ENCODE assay signal across 15 cellular contexts in the genomic region with DNA sequence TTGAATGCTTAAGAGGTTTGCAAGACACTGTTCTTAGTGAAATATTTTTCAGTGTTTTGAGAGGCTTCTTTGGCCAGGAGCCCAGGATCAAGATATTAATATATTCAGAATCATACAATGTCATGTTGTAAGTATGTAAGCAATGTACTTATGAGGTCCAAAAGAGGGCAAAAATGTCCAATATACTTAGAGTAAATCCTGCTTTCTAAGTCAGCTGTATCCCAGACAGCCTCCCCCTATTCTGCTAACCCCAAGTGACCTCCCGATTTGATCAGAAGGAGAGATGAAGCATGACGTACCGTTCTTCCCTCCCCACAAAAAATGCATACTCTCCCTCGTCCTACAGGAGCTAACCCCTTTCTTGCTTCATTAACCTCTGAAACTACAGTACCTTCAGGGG.
A peak's percentile ranks its signal among the peaks of the same experiment; 100 is the strongest.
DNase-seq lines count a peak whose midpoint lies in the region; ATAC-seq and TF ChIP-seq lines count a peak whose summit lies in the region.
"Had no signal": no experiment of that assay in that cellular context is flagged by ENCODE, and none has a peak within 500 bp of the region (broad histone marks: within the 10 kb centered on the region; RNA-seq: fewer than 3 reads in every experiment).

No MANE protein-coding gene starts in this region.

- H3K9me3 ChIP-seq in gastroesophageal sphincter: no peaks in the 10 kb centered on the region
- H3K9me3 ChIP-seq: SJSA1, thyroid gland had no signal

- no peak for TF ChIP-seq POLR2A in gastroesophageal sphincter (IDR thresholded peaks at IDR 0.05)

- ATAC-seq in SK-N-SH treated with all-trans-retinoic acid at 6 μM for 48 hours (peak; percentile 93), gastroesophageal sphincter (peak; percentile 71), GM21390 (IDR thresholded peaks at IDR 0.05; ENCODE audit: unreplicated experiment) (no peak), HG02642 (IDR thresholded peaks at IDR 0.05; ENCODE audit: poor library complexity, unreplicated experiment) (no peak)
- ATAC-seq: foreskin keratinocyte had no signal

- H3K27ac ChIP-seq in gastroesophageal sphincter (peak overlapping the region; percentile 74 to 78 (median 76)), rectal smooth muscle tissue (ENCODE audit: low read depth, low read length) (peak overlapping the region; percentile 7)
- H3K27ac ChIP-seq: foreskin keratinocyte, SJSA1 had no signal

- TF ChIP-seq CTCF in AG09319 (IDR thresholded peaks at IDR 0.05; ENCODE audit: low read depth, low read length): no peak
- TF ChIP-seq CTCF in gastroesophageal sphincter (IDR thresholded peaks at IDR 0.05): no peak

- peaks cover 0 to 38% (median 8%) of the 10 kb centered on the region in 3 donors for H3K4me1 ChIP-seq in gastroesophageal sphincter
- peaks cover 3% of the 10 kb centered on the region for H3K4me1 ChIP-seq in rectal smooth muscle tissue (ENCODE audit: control insufficient read depth, insufficient read depth, low read length)
- H3K4me1 ChIP-seq: foreskin keratinocyte, SJSA1 had no signal

- H3K36me3 ChIP-seq in gastroesophageal sphincter (peaks cover 0 to 38% of the 10 kb centered on the region in 2 donors), rectal smooth muscle tissue (ENCODE audit: control insufficient read depth, insufficient read depth, low read length) (peaks cover 4% of the 10 kb centered on the region)

- H3K4me3 ChIP-seq in gastroesophageal sphincter (no peak overlapping the region), rectal smooth muscle tissue (ENCODE audit: low read length) (no peak overlapping the region)
- H3K4me3 ChIP-seq: SJSA1, thyroid gland had no signal

- WGBS in gastroesophageal sphincter (ENCODE audit: low coverage in 1 of 2), 2 donors: 13 to 28% methylated on average over 4 of the region's 4 CpGs

- H3K27me3 ChIP-seq in gastroesophageal sphincter: no peaks in the 10 kb centered on the region
- H3K27me3 ChIP-seq in rectal smooth muscle tissue (ENCODE audit: control insufficient read depth, insufficient read depth, low read length): no peaks in the 10 kb centered on the region
- H3K27me3 ChIP-seq: foreskin keratinocyte, SJSA1, thyroid gland had no signal

- peak; percentile 73 for DNase-seq in AG09319 (ENCODE audit: extremely low read depth, low read depth)
- DNase-seq in activated CD4-positive, alpha-beta T cell treated with anti-CD3 and anti-CD28 coated beads, Interleukin-2, amount 50 U/mL, for 4 hours: no peak
- DNase-seq in KBM-7: no peak
- DNase-seq: activated CD4-positive, CD25-positive, alpha-beta regulatory T cell treated with anti-CD3 and anti-CD28 coated beads, Interleukin-2, amount 50 U/mL, for 72 hours; left colon; NCI-H1092; NCI-H510A treated with DMSO at 0.1 percent for 48 hours; thyroid gland had no signal

- no peak for TF ChIP-seq EP300 in gastroesophageal sphincter (IDR thresholded peaks at IDR 0.05)

- in situ Hi-C loops in KBM-7 (cut with MboI; ENCODE audit: low pct_unique_long_range_greater_than_20kb, low sequenced_read_pairs): no loop called here

- no peak overlapping the region for H3K9ac ChIP-seq in rectal smooth muscle tissue (ENCODE audit: low read length)

TF ChIP-seq in SK-N-SH treated with all-trans-retinoic acid at 6 μM for 48 hours, 23 proteins besides CTCF, POLR2A, EP300 and RAD21:
- TF ChIP-seq SNAI2 (CRISPR knock-in tag; IDR thresholded peaks at IDR 0.05): no peak
- no peak for TF ChIP-seq ZNF565 (CRISPR knock-in tag; conservative IDR thresholded peaks at IDR 0.05; ENCODE audit: low read depth)
- TF ChIP-seq ISL1 (CRISPR knock-in tag; IDR thresholded peaks at IDR 0.05): peak; percentile 69
- no peak for TF ChIP-seq ZNF8 (CRISPR knock-in tag; IDR thresholded peaks at IDR 0.05)
- no peak for TF ChIP-seq ZC3H10 (CRISPR knock-in tag; IDR thresholded peaks at IDR 0.05)
- no peak for TF ChIP-seq RARB (CRISPR knock-in tag; IDR thresholded peaks at IDR 0.05)
- TF ChIP-seq GLIS3 (CRISPR knock-in tag; IDR thresholded peaks at IDR 0.05): no peak
- TF ChIP-seq, protein P1, sequence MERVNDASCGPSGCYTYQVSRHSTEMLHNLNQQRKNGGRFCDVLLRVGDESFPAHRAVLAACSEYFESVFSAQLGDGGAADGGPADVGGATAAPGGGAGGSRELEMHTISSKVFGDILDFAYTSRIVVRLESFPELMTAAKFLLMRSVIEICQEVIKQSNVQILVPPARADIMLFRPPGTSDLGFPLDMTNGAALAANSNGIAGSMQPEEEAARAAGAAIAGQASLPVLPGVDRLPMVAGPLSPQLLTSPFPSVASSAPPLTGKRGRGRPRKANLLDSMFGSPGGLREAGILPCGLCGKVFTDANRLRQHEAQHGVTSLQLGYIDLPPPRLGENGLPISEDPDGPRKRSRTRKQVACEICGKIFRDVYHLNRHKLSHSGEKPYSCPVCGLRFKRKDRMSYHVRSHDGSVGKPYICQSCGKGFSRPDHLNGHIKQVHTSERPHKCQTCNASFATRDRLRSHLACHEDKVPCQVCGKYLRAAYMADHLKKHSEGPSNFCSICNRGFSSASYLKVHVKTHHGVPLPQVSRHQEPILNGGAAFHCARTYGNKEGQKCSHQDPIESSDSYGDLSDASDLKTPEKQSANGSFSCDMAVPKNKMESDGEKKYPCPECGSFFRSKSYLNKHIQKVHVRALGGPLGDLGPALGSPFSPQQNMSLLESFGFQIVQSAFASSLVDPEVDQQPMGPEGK (CRISPR knock-in tag; IDR thresholded peaks at IDR 0.05; ENCODE audit: borderline replicate concordance): no peak

Comparison
In these comparisons a context has a peak if more than half of its experiments do, and no peak if none do; other contexts are left out.
1. ATAC-seq: peak in SK-N-SH treated with all-trans-retinoic acid at 6 μM for 48 hours (single experiment) and gastroesophageal sphincter (single experiment); none in GM21390 (single experiment) and HG02642 (single experiment).